16 cellular contexts compared by ENCODE assay signal in the genomic region with DNA sequence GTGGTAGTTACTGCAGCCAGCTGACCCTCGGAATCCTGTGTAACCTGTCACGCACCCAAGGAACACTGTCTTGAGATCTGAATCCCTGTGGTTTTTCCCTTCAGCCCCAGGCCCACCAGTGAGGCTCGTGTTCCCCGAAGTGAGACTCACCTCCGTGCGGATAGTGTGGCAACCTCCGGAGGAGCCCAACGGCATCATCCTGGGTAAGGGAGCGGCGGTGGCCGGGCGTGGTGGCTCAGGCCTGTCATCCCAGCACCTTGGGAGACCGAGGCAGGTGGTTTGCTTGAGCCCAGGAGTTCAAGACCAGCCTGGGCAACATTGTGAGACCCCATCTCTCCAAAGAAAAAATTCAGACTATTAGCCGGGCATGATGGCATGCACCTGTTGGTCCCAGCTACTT.
A peak's percentile ranks its signal among the peaks of the same experiment; 100 is the strongest.
DNase-seq lines count a peak whose midpoint lies in the region; ATAC-seq and TF ChIP-seq lines count a peak whose summit lies in the region.
"Had no signal": no experiment of that assay in that cellular context is flagged by ENCODE, and none has a peak within 500 bp of the region (broad histone marks: within the 10 kb centered on the region; RNA-seq: fewer than 3 reads in every experiment).

No MANE protein-coding gene starts in this region.

- no peak overlapping the region for H3K4me3 Mint-ChIP-seq in stimulated activated naive B cell treated with anti-CD40 and anti-IgM and Interleukin-4, amounts not matched to agents 10 μg/mL and 1 μg/mL and 100 μg/mL, for 72 hours
- H3K4me3 Mint-ChIP-seq: CD14-positive monocyte; CD4-positive, alpha-beta memory T cell; GM23338 had no signal

- H3K36me3 Mint-ChIP-seq in stimulated activated naive B cell treated with anti-CD40 and anti-IgM and Interleukin-4, amounts not matched to agents 10 μg/mL and 1 μg/mL and 100 μg/mL, for 72 hours: no peaks in the 10 kb centered on the region
- H3K36me3 Mint-ChIP-seq: CD14-positive monocyte; CD4-positive, alpha-beta memory T cell had no signal

- WGBS in heart right ventricle, 2 donors: 90 to 96% methylated on average over 14 of the region's 14 CpGs

- H3K79me2 ChIP-seq in osteoblast (ENCODE audit: insufficient read depth, low read length): no peaks in the 10 kb centered on the region

- H3K27ac ChIP-seq in heart right ventricle (no peak overlapping the region), osteoblast (ENCODE audit: low read depth, low read length) (no peak overlapping the region), upper lobe of right lung (no peak overlapping the region), substantia nigra (ENCODE audit: low read depth, low read length, poor library complexity, severe bottlenecking) (no peak overlapping the region)
- H3K27ac ChIP-seq: BLaER1 had no signal

- H3K4me3 ChIP-seq in heart right ventricle (no peak overlapping the region), osteoblast (ENCODE audit: insufficient read depth, low read length) (no peak overlapping the region), upper lobe of right lung (no peak overlapping the region)
- H3K4me3 ChIP-seq: BLaER1, GM23338 had no signal

- H4K20me1 ChIP-seq in osteoblast (ENCODE audit: insufficient read depth, low read length): no peaks in the 10 kb centered on the region
- H4K20me1 ChIP-seq: BLaER1 had no signal

- H3K4me1 Mint-ChIP-seq in stimulated activated naive B cell treated with anti-CD40 and anti-IgM and Interleukin-4, amounts not matched to agents 10 μg/mL and 1 μg/mL and 100 μg/mL, for 72 hours: no peaks in the 10 kb centered on the region
- H3K4me1 Mint-ChIP-seq: CD14-positive monocyte; CD4-positive, alpha-beta memory T cell had no signal

- no peak for TF ChIP-seq CTCF in heart right ventricle (IDR thresholded peaks at IDR 0.05)
- no peak for TF ChIP-seq CTCF in osteoblast (IDR thresholded peaks at IDR 0.05; ENCODE audit: extremely low read depth, low read depth, low read length)
- no peak for TF ChIP-seq CTCF in upper lobe of right lung (IDR thresholded peaks at IDR 0.05)

- no peaks in the 10 kb centered on the region for H3K9me3 Mint-ChIP-seq in stimulated activated naive B cell treated with anti-CD40 and anti-IgM and Interleukin-4, amounts not matched to agents 10 μg/mL and 1 μg/mL and 100 μg/mL, for 72 hours
- H3K9me3 Mint-ChIP-seq: CD4-positive, alpha-beta memory T cell; GM23338 had no signal

- H3K4me2 ChIP-seq in osteoblast (ENCODE audit: insufficient read depth, low read length): no peak overlapping the region
- H3K4me2 ChIP-seq: BLaER1, GM23338 had no signal

- H3K27me3 Mint-ChIP-seq in stimulated activated naive B cell treated with anti-CD40 and anti-IgM and Interleukin-4, amounts not matched to agents 10 μg/mL and 1 μg/mL and 100 μg/mL, for 72 hours: peaks cover 0 to 5% of the 10 kb centered on the region in 2 donors
- H3K27me3 Mint-ChIP-seq: CD4-positive, alpha-beta memory T cell had no signal

- H3K36me3 ChIP-seq in heart right ventricle (no peaks in the 10 kb centered on the region), osteoblast (ENCODE audit: insufficient read depth, low read length) (no peaks in the 10 kb centered on the region), upper lobe of right lung (no peaks in the 10 kb centered on the region)
- H3K36me3 ChIP-seq: BLaER1 had no signal

- no peak overlapping the region for H3K27ac Mint-ChIP-seq in stimulated activated naive B cell treated with anti-CD40 and anti-IgM and Interleukin-4, amounts not matched to agents 10 μg/mL and 1 μg/mL and 100 μg/mL, for 72 hours
- H3K27ac Mint-ChIP-seq: CD4-positive, alpha-beta memory T cell; GM23338 had no signal

- H3K4me1 ChIP-seq in heart right ventricle: no peaks in the 10 kb centered on the region
- H3K4me1 ChIP-seq in osteoblast (ENCODE audit: insufficient read depth, low read length): no peaks in the 10 kb centered on the region
- no peaks in the 10 kb centered on the region for H3K4me1 ChIP-seq in upper lobe of right lung

- H2AFZ ChIP-seq in osteoblast (ENCODE audit: low read length): no peak overlapping the region
- H2AFZ ChIP-seq: GM23338 had no signal

- H3K9me3 ChIP-seq in heart right ventricle: no peaks in the 10 kb centered on the region
- H3K9me3 ChIP-seq in osteoblast (ENCODE audit: low read depth, low read length): no peaks in the 10 kb centered on the region
- H3K9me3 ChIP-seq in upper lobe of right lung: no peaks in the 10 kb centered on the region
- H3K9me3 ChIP-seq: BLaER1 had no signal

- intact Hi-C loops in cardiac septum (cut with DNase I): no loop called here
- intact Hi-C loops in heart right ventricle (cut with DNase I): no loop called here
- intact Hi-C loops in upper lobe of right lung (cut with DNase I): no loop called here

- no peak for ATAC-seq in heart right ventricle
- no peak for ATAC-seq in upper lobe of right lung
- no peak for ATAC-seq in stimulated activated naive B cell treated with anti-CD40 and anti-IgM and Interleukin-4, amounts not matched to agents 10 μg/mL and 1 μg/mL and 100 μg/mL, for 72 hours (replicated peaks)
- ATAC-seq: GM23338 had no signal

- no peaks in the 10 kb centered on the region for H3K27me3 ChIP-seq in heart right ventricle
- H3K27me3 ChIP-seq in osteoblast (ENCODE audit: insufficient read depth, low read length): no peaks in the 10 kb centered on the region
- no peaks in the 10 kb centered on the region for H3K27me3 ChIP-seq in upper lobe of right lung
- H3K27me3 ChIP-seq: BLaER1 had no signal

- DNase-seq in cardiac septum (ENCODE audit: low spot score): peak; percentile 49
- DNase-seq in heart right ventricle: no peak
- peak; percentile 11 for DNase-seq in osteoblast (ENCODE audit: insufficient read length, low spot score, missing footprints)
- DNase-seq in upper lobe of right lung: peak; percentile 47
- DNase-seq in NCI-H1436 (lab: John Stamatoyannopoulos, UW): no peak
- DNase-seq in substantia nigra (lab: John Stamatoyannopoulos, UW): no peak
- DNase-seq in stimulated activated naive B cell treated with anti-CD40 and anti-IgM and Interleukin-4, amounts not matched to agents 10 μg/mL and 1 μg/mL and 100 μg/mL, for 72 hours: no peak
- DNase-seq: 8988T; CD4-positive, alpha-beta memory T cell; DMS153; DMS79; GDM1; HCEC 1CT had no signal

Comparison
In these comparisons a context has a peak if more than half of its experiments do, and no peak if none do; other contexts are left out.
1. DNase-seq: peak in cardiac septum (single experiment), osteoblast (single experiment) and upper lobe of right lung (single experiment); none in heart right ventricle (0 of 2), NCI-H1436 (single experiment), substantia nigra (0 of 49) and stimulated activated naive B cell treated with anti-CD40 and anti-IgM and Interleukin-4, amounts not matched to agents 10 μg/mL and 1 μg/mL and 100 μg/mL, for 72 hours (single experiment).